In genomic region chr5:38287124-38287523, GRCh38 we compare ENCODE assay signal across 35 cellular contexts.
"Had no signal": no experiment of that assay in that cellular context is flagged by ENCODE, and none has a peak within 500 bp of the region (broad histone marks: within the 10 kb centered on the region; RNA-seq: fewer than 3 reads in every experiment).

No MANE protein-coding gene starts in this region.

- H3K4me3 ChIP-seq: MG63 had no signal

- DNase-seq: Karpas-422, Kasumi-1, MG63, MM.1S, MV-4-11, NCI-H1048, NCI-H1092, NCI-H1092 treated with DMSO at 0.1 percent for 48 hours, NCI-H1105, NCI-H1105 treated with DMSO at 0.1 percent for 48 hours, NCI-H1417, NCI-H1417 treated with DMSO at 0.1 percent for 48 hours, NCI-H1436, NCI-H1436 treated with DMSO at 0.1 percent for 48 hours, NCI-H146, NCI-H1694, NCI-H1694 treated with DMSO at 0.1 percent for 48 hours, NCI-H187, NCI-H187 treated with DMSO at 0.1 percent for 48 hours, NCI-H1930, NCI-H2029, NCI-H2029 treated with DMSO at 0.1 percent for 48 hours, NCI-H2081, NCI-H2081 treated with DMSO at 0.1 percent for 48 hours, NCI-H2107, NCI-H2171, NCI-H2171 treated with DMSO at 0.1 percent for 48 hours, NCI-H2227 treated with DMSO at 0.1 percent for 48 hours, NCI-H226, NCI-H345, NCI-H446, NCI-H446 treated with DMSO at 0.1 percent for 48 hours, NCI-H510A, NCI-H510A treated with DMSO at 0.1 percent for 48 hours, NCI-H524 had no signal

- H3K9me3 ChIP-seq: MG63 had no signal
